ENCODE assay signal across 3 cellular contexts in genomic region chrX:1489354-1489753, GRCh38. TPM values are rescaled to one million over a fixed set of nuclear protein-coding genes. Genes with fewer than 3 reads are reported as not detected.
"Had no signal": no experiment of that assay in that cellular context is flagged by ENCODE, and none has a peak within 500 bp of the region (broad histone marks: within the 10 kb centered on the region; RNA-seq: fewer than 3 reads in every experiment).

No MANE protein-coding gene starts in this region.

RNA-seq across cellular contexts. Expression of gene P2RY8, which starts 47.6 kb away (rescaled TPM):
- total RNA-seq: myocyte had no signal
- polyA plus RNA-seq: keratinocyte, neural cell had no signal
